13 cellular contexts compared by ENCODE assay signal in the genomic region with DNA sequence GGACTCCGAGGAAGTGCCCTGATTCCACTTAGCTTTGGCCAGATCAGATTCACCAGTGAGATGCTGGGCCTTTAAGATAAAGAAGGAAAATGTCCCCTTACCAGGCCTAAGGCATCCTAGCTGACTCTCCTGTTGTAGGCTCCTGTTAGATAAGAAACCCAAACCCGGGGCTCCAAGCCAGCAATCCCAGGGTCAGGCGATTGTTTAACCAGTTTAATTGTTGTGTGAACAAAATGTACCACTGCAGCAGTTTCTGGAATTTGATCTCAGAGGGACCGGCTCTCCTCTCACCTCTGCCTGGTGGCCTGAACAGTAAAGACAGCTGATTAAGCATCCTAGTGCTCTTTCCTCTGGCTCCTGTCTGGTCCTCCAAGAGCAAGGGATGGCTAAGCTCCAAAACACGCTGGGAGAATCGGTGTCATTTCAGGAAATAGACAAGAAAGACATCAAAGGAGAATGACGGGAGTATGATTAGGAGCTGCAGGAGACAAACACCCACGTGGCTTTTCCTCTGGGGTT. TPM values are rescaled to one million over a fixed set of nuclear protein-coding genes. Genes with fewer than 3 reads are reported as not detected.
A peak's percentile ranks its signal among the peaks of the same experiment; 100 is the strongest.
DNase-seq lines count a peak whose midpoint lies in the region; ATAC-seq, FAIRE-seq and TF ChIP-seq lines count a peak whose summit lies in the region.
"Had no signal": no experiment of that assay in that cellular context is flagged by ENCODE, and none has a peak within 500 bp of the region (broad histone marks: within the 10 kb centered on the region; RNA-seq: fewer than 3 reads in every experiment).

No MANE protein-coding gene starts in this region.

- H3K27me3 ChIP-seq in Peyer's patch (no peaks in the 10 kb centered on the region), upper lobe of right lung (no peaks in the 10 kb centered on the region), Karpas-422 (ENCODE audit: low read length) (no peaks in the 10 kb centered on the region)

- H4K20me1 ChIP-seq in Karpas-422 (ENCODE audit: insufficient read depth, low read depth, low read length): no peaks in the 10 kb centered on the region

- FAIRE-seq in islet of Langerhans (lab: Jason Lieb, UNC) (peak; percentile 45), GM12892 (lab: Jason Lieb, UNC) (no peak)
- FAIRE-seq: endometrium had no signal

- no peak overlapping the region for H3K9ac ChIP-seq in Karpas-422 (ENCODE audit: low read length)

- H3K36me3 ChIP-seq in Peyer's patch (no peaks in the 10 kb centered on the region), upper lobe of right lung (no peaks in the 10 kb centered on the region), Karpas-422 (ENCODE audit: insufficient read depth, low read length) (no peaks in the 10 kb centered on the region)

- TF ChIP-seq POLR2A in Peyer's patch (IDR thresholded peaks at IDR 0.05): no peak
- TF ChIP-seq POLR2A in GM12892 (IDR thresholded peaks at IDR 0.05; ENCODE audit: low read depth, low read length): no peak

- TF ChIP-seq CTCF in Peyer's patch (IDR thresholded peaks at IDR 0.05) (no peak), upper lobe of right lung (IDR thresholded peaks at IDR 0.05) (no peak)

- intact Hi-C loops in left ventricle myocardium superior (cut with micrococcal nuclease) (no loop called here), left cardiac atrium (cut with DNase I) (no loop called here), upper lobe of right lung (cut with DNase I) (no loop called here)

- H3K9me2 ChIP-seq in Karpas-422 (replicated peaks; ENCODE audit: insufficient read depth, low read length): no peaks in the 10 kb centered on the region

- H3K4me1 ChIP-seq in Peyer's patch (peaks cover 0 to 4% (median 0%) of the 10 kb centered on the region in 4 donors), upper lobe of right lung (no peaks in the 10 kb centered on the region), Karpas-422 (ENCODE audit: low read length) (no peaks in the 10 kb centered on the region)

- no peak overlapping the region for H2AFZ ChIP-seq in Karpas-422 (ENCODE audit: low read length)

- H3K27ac ChIP-seq in Peyer's patch (no peak overlapping the region), upper lobe of right lung (no peak overlapping the region), Karpas-422 (ENCODE audit: low read length) (no peak overlapping the region)

- H3K9me3 ChIP-seq in Peyer's patch (no peaks in the 10 kb centered on the region), upper lobe of right lung (no peaks in the 10 kb centered on the region), Karpas-422 (ENCODE audit: low read length) (no peaks in the 10 kb centered on the region)

- H3K4me3 ChIP-seq in Peyer's patch (no peak overlapping the region), upper lobe of right lung (no peak overlapping the region), Karpas-422 (ENCODE audit: low read length) (no peak overlapping the region)

- DNase-seq in left ventricle myocardium superior (no peak), left cardiac atrium (no peak), Peyer's patch (peak in 2 of 3 donors; percentile 7 to 55), upper lobe of right lung (no peak), GM12892 (ENCODE audit: insufficient read length) (no peak), Karpas-422 (no peak)
- DNase-seq: activated T-cell treated with anti-CD3 and anti-CD28 coated beads, Interleukin-2, amount 50 U/mL, for 1 hour; EL; NCI-H1694 had no signal

- ATAC-seq in left ventricle myocardium superior: peak; percentile 46
- ATAC-seq in left cardiac atrium: no peak
- peak; percentile 25 for ATAC-seq in upper lobe of right lung
- ATAC-seq in HG02938 (IDR thresholded peaks at IDR 0.05; ENCODE audit: unreplicated experiment): no peak

- H3K4me2 ChIP-seq in Karpas-422 (ENCODE audit: low read depth, low read length, poor library complexity, severe bottlenecking): no peak overlapping the region

- no peaks in the 10 kb centered on the region for H3K79me2 ChIP-seq in Karpas-422 (ENCODE audit: low read length)

RNA-seq across cellular contexts. Expression of gene KLHDC8A, which starts 9.3 kb away (rescaled TPM):
- total RNA-seq in left ventricle myocardium superior: not detected
- total RNA-seq in left cardiac atrium: under 1 TPM; 0.31 to 0.53 TPM
- not detected for total RNA-seq in Peyer's patch
- total RNA-seq in upper lobe of right lung: 0.78 TPM
- not detected for polyA plus RNA-seq in GM12892 (2012; ENCODE audit: missing spikeins)
- not detected in 2 replicates for total RNA-seq in Karpas-422 (2014; rRNA removed; shearing (Covaris generic); ENCODE audit: low replicate concordance)

RNA-seq across cellular contexts. Expression of gene NUAK2, which starts 44.5 kb away (rescaled TPM):
- total RNA-seq in left ventricle myocardium superior (1.5 TPM), left cardiac atrium (1 to 10 TPM; 1.2 to 1.4 TPM), Peyer's patch (10 to 100 TPM; 22.0 to 40.0 (median 30.9) TPM), upper lobe of right lung (8.8 TPM)
- polyA plus RNA-seq in GM12892 (2012; ENCODE audit: missing spikeins): 1.4 TPM
- total RNA-seq in Karpas-422 (2014; rRNA removed; shearing (Covaris generic); ENCODE audit: low replicate concordance): 1.4 TPM in 2 replicates

RNA-seq across cellular contexts. Expression of gene LEMD1, which starts 55.9 kb away (rescaled TPM):
- total RNA-seq in left ventricle myocardium superior (not detected), left cardiac atrium (not detected), Peyer's patch (1 to 10 TPM in 2 of 4 donors, not detected in 2; 2.4 to 3.7 TPM), upper lobe of right lung (2.1 TPM)
- polyA plus RNA-seq in GM12892 (2012; ENCODE audit: missing spikeins): not detected
- total RNA-seq in Karpas-422 (2014; rRNA removed; shearing (Covaris generic); ENCODE audit: low replicate concordance): not detected in 2 replicates
- total RNA-seq: skeletal muscle tissue had no signal

Comparison
In these comparisons a context has a peak if more than half of its experiments do, and no peak if none do; other contexts are left out.
1. ATAC-seq: peak in left ventricle myocardium superior (single experiment) and upper lobe of right lung (single experiment); none in left cardiac atrium (0 of 2) and HG02938 (single experiment).
2. DNase-seq: peak in Peyer's patch (2 of 3); none in left ventricle myocardium superior (single experiment), left cardiac atrium (single experiment), upper lobe of right lung (single experiment), GM12892 (single experiment) and Karpas-422 (single experiment).